Comparison of ENCODE assay signal across 31 cellular contexts in the genomic region with DNA sequence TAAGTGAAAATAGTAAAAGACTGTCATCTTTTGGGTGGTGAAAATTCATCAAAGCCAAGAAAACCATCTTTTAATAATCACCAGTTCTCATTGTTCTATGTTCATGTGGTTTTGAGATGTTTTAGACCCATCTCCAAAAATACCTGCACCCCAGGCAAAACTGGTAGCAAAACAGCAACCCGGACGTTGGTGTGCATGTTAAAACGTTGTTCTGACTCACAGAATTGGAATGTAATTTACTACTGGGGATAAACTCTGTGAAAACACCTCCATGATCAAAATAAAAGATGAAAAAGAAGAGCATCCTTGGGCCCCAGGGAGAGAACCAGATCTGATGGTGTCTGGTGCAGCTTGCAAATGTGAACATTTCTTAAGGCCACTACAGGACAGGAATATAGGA.
"Had no signal": no experiment of that assay in that cellular context is flagged by ENCODE, and none has a peak within 500 bp of the region (broad histone marks: within the 10 kb centered on the region; RNA-seq: fewer than 3 reads in every experiment).

No MANE protein-coding gene starts in this region.

- H3K36me3 ChIP-seq: ascending aorta, brain microvascular endothelial cell, esophagus squamous epithelium, pancreas, prostate gland, right atrium auricular region, uterus had no signal

- H3K79me2 ChIP-seq: hepatocyte had no signal

- H3K27me3 Mint-ChIP-seq: activated CD4-positive, alpha-beta memory T cell treated with anti-CD3 and anti-CD28 coated beads, Interleukin-2, amount 10 ng/mL, durations not matched to agents 7 days and 5 days; activated CD4-positive, alpha-beta T cell treated with anti-CD3 and anti-CD28 coated beads, Interleukin-2, amount 10 ng/mL, durations not matched to agents 7 days and 5 days; activated naive CD4-positive, alpha-beta T cell treated with anti-CD3 and anti-CD28 coated beads, Interleukin-2, amount 10 ng/mL, durations not matched to agents 7 days and 5 days; activated naive CD8-positive, alpha-beta T cell treated with anti-CD3 and anti-CD28 coated beads, Interleukin-2, amount 10 ng/mL, durations not matched to agents 7 days and 5 days; activated T-cell treated with anti-CD3 and anti-CD28 coated beads, Interleukin-2, amount 50 U/mL, for 24 hours; dendritic cell treated with granulocyte-macrophage colony-stimulating factor and Interleukin-4, amounts not matched to agents 40 ng/mL and 50 ng/mL, for 4 days; naive thymus-derived CD4-positive, alpha-beta T cell; T-helper 17 cell had no signal

- H3K9me3 ChIP-seq: ascending aorta, esophagus squamous epithelium, pancreas, prostate gland, right atrium auricular region, testis, uterus had no signal

- FAIRE-seq: frontal cortex, pancreas had no signal

- H3K27ac ChIP-seq: ascending aorta, brain microvascular endothelial cell, esophagus squamous epithelium, hepatocyte, pancreas, prostate gland, right atrium auricular region, testis, uterus had no signal

- H3K27me3 ChIP-seq: ascending aorta, brain microvascular endothelial cell, esophagus squamous epithelium, hepatocyte, pancreas, right atrium auricular region, testis, uterus had no signal

- H3K36me3 Mint-ChIP-seq: activated naive CD4-positive, alpha-beta T cell treated with anti-CD3 and anti-CD28 coated beads, Interleukin-2, amount 10 ng/mL, durations not matched to agents 7 days and 5 days; activated naive CD8-positive, alpha-beta T cell treated with anti-CD3 and anti-CD28 coated beads, Interleukin-2, amount 10 ng/mL, durations not matched to agents 7 days and 5 days; mesothelial cell of epicardium; naive thymus-derived CD4-positive, alpha-beta T cell had no signal

- H3K4me3 Mint-ChIP-seq: activated CD4-positive, alpha-beta memory T cell treated with anti-CD3 and anti-CD28 coated beads, Interleukin-2, amount 10 ng/mL, durations not matched to agents 7 days and 5 days; activated CD4-positive, alpha-beta T cell treated with anti-CD3 and anti-CD28 coated beads, Interleukin-2, amount 10 ng/mL, durations not matched to agents 7 days and 5 days; activated naive CD4-positive, alpha-beta T cell treated with anti-CD3 and anti-CD28 coated beads, Interleukin-2, amount 10 ng/mL, durations not matched to agents 7 days and 5 days; activated naive CD8-positive, alpha-beta T cell treated with anti-CD3 and anti-CD28 coated beads, Interleukin-2, amount 10 ng/mL, durations not matched to agents 7 days and 5 days; activated T-cell treated with anti-CD3 and anti-CD28 coated beads, Interleukin-2, amount 50 U/mL, for 24 hours; dendritic cell treated with granulocyte-macrophage colony-stimulating factor and Interleukin-4, amounts not matched to agents 40 ng/mL and 50 ng/mL, for 4 days; endodermal cell; mesothelial cell of epicardium; naive thymus-derived CD4-positive, alpha-beta T cell; T-helper 17 cell had no signal

- DNase-seq: activated CD4-positive, alpha-beta memory T cell treated with anti-CD3 and anti-CD28 coated beads, Interleukin-2, amount 10 ng/mL, durations not matched to agents 7 days and 5 days; activated CD4-positive, alpha-beta T cell treated with anti-CD3 and anti-CD28 coated beads, Interleukin-2, amount 10 ng/mL, durations not matched to agents 7 days and 5 days; activated CD4-positive, CD25-positive, alpha-beta regulatory T cell treated with anti-CD3 and anti-CD28 coated beads, Interleukin-2, amount 50 U/mL, for 72 hours; activated CD8-positive, alpha-beta memory T cell treated with anti-CD3 and anti-CD28 coated beads, Interleukin-2, amount 50 U/mL, for 48 hours; activated gamma-delta T cell; activated naive CD4-positive, alpha-beta T cell treated with anti-CD3 and anti-CD28 coated beads, Interleukin-2, amount 10 ng/mL, durations not matched to agents 7 days and 5 days; activated naive CD8-positive, alpha-beta T cell treated with anti-CD3 and anti-CD28 coated beads, Interleukin-2, amount 10 ng/mL, durations not matched to agents 7 days and 5 days; activated T-cell treated with anti-CD3 and anti-CD28 coated beads, Interleukin-2, amount 50 U/mL, for 24 hours; brain microvascular endothelial cell; central memory CD4-positive, alpha-beta T cell; endodermal cell; esophagus squamous epithelium; glutamatergic neuron; islet precursor cell; left colon; naive thymus-derived CD4-positive, alpha-beta T cell; nucleus accumbens; pancreas; stimulated activated naive CD8-positive, alpha-beta T cell treated with anti-CD3 and anti-CD28 coated beads, Interleukin-15, Interleukin-2, amounts not matched to agents 100 U/mL and 50 U/mL, for 24 hours; T-helper 17 cell; T1000; testis; trophoblast cell; uterus had no signal

- H3K9me3 Mint-ChIP-seq: activated CD4-positive, alpha-beta memory T cell treated with anti-CD3 and anti-CD28 coated beads, Interleukin-2, amount 10 ng/mL, durations not matched to agents 7 days and 5 days; activated CD4-positive, alpha-beta T cell treated with anti-CD3 and anti-CD28 coated beads, Interleukin-2, amount 10 ng/mL, durations not matched to agents 7 days and 5 days; activated naive CD8-positive, alpha-beta T cell treated with anti-CD3 and anti-CD28 coated beads, Interleukin-2, amount 10 ng/mL, durations not matched to agents 7 days and 5 days; activated T-cell treated with anti-CD3 and anti-CD28 coated beads, Interleukin-2, amount 50 U/mL, for 24 hours; dendritic cell treated with granulocyte-macrophage colony-stimulating factor and Interleukin-4, amounts not matched to agents 40 ng/mL and 50 ng/mL, for 4 days had no signal

- H3K4me2 ChIP-seq: hepatocyte had no signal

- H2AFZ ChIP-seq: hepatocyte had no signal

- H3K4me3 ChIP-seq: ascending aorta, esophagus squamous epithelium, hepatocyte, pancreas, prostate gland, right atrium auricular region, testis, uterus had no signal

- H3K27ac Mint-ChIP-seq: activated CD4-positive, alpha-beta memory T cell treated with anti-CD3 and anti-CD28 coated beads, Interleukin-2, amount 10 ng/mL, durations not matched to agents 7 days and 5 days; activated CD4-positive, alpha-beta T cell treated with anti-CD3 and anti-CD28 coated beads, Interleukin-2, amount 10 ng/mL, durations not matched to agents 7 days and 5 days; activated naive CD4-positive, alpha-beta T cell treated with anti-CD3 and anti-CD28 coated beads, Interleukin-2, amount 10 ng/mL, durations not matched to agents 7 days and 5 days; activated naive CD8-positive, alpha-beta T cell treated with anti-CD3 and anti-CD28 coated beads, Interleukin-2, amount 10 ng/mL, durations not matched to agents 7 days and 5 days; activated T-cell treated with anti-CD3 and anti-CD28 coated beads, Interleukin-2, amount 50 U/mL, for 24 hours; dendritic cell treated with granulocyte-macrophage colony-stimulating factor and Interleukin-4, amounts not matched to agents 40 ng/mL and 50 ng/mL, for 4 days; endodermal cell; mesothelial cell of epicardium; naive thymus-derived CD4-positive, alpha-beta T cell; T-helper 17 cell had no signal

- H3K4me1 Mint-ChIP-seq: activated CD4-positive, alpha-beta memory T cell treated with anti-CD3 and anti-CD28 coated beads, Interleukin-2, amount 10 ng/mL, durations not matched to agents 7 days and 5 days; activated CD4-positive, alpha-beta T cell treated with anti-CD3 and anti-CD28 coated beads, Interleukin-2, amount 10 ng/mL, durations not matched to agents 7 days and 5 days; activated naive CD4-positive, alpha-beta T cell treated with anti-CD3 and anti-CD28 coated beads, Interleukin-2, amount 10 ng/mL, durations not matched to agents 7 days and 5 days; activated naive CD8-positive, alpha-beta T cell treated with anti-CD3 and anti-CD28 coated beads, Interleukin-2, amount 10 ng/mL, durations not matched to agents 7 days and 5 days; mesothelial cell of epicardium; naive thymus-derived CD4-positive, alpha-beta T cell; T-helper 17 cell had no signal

- H3K4me1 ChIP-seq: ascending aorta, esophagus squamous epithelium, pancreas, prostate gland, right atrium auricular region, testis, uterus had no signal

- ATAC-seq: left colon; naive thymus-derived CD4-positive, alpha-beta T cell; pancreas; stimulated activated naive CD8-positive, alpha-beta T cell treated with anti-CD3 and anti-CD28 coated beads, Interleukin-15, Interleukin-2, amounts not matched to agents 100 U/mL and 50 U/mL, for 24 hours; T-helper 17 cell had no signal
